In the genomic region with DNA sequence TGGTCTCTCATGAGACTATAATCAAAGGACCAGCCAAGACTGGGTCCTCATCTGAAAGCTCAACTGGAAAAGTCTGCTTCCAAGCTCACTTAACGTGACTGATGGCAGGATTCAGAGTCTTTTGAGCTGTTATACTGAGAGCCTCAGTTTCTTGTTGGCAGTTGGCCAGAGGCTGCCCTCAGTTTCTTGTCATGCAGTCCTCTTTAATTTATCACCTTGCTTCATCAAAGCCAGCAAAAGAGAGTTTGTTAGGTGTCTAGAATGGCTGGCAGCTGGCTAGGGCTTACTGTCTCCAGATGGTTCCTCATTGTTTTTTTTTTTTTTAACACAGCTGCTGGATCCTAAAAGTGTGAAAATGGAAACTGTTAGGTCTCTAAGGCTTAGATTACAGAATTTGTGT, we compare ENCODE assay signal across 1 cellular context.
TF ChIP-seq lines count a peak whose summit lies in the region.

No MANE protein-coding gene starts in this region.

TF ChIP-seq in HepG2, 621 proteins besides CTCF, POLR2A, EP300 and RAD21 (continued from another document):
- TF ChIP-seq ZBTB40 (IDR thresholded peaks at IDR 0.05) (no peak), ZBTB40 (CRISPR knock-in tag; IDR thresholded peaks at IDR 0.05) (no peak), ATF6 (CRISPR knock-in tag; conservative IDR thresholded peaks at IDR 0.05) (no peak), POLR2G (IDR thresholded peaks at IDR 0.05; ENCODE audit: low read depth, low read length) (no peak), ZNF281 (CRISPR knock-in tag; IDR thresholded peaks at IDR 0.05; ENCODE audit: borderline replicate concordance) (no peak), HOXA7 (CRISPR knock-in tag; IDR thresholded peaks at IDR 0.05) (no peak), ZNF496 (CRISPR knock-in tag; IDR thresholded peaks at IDR 0.05; ENCODE audit: insufficient replicate concordance) (no peak)
- TF ChIP-seq, protein P1, sequence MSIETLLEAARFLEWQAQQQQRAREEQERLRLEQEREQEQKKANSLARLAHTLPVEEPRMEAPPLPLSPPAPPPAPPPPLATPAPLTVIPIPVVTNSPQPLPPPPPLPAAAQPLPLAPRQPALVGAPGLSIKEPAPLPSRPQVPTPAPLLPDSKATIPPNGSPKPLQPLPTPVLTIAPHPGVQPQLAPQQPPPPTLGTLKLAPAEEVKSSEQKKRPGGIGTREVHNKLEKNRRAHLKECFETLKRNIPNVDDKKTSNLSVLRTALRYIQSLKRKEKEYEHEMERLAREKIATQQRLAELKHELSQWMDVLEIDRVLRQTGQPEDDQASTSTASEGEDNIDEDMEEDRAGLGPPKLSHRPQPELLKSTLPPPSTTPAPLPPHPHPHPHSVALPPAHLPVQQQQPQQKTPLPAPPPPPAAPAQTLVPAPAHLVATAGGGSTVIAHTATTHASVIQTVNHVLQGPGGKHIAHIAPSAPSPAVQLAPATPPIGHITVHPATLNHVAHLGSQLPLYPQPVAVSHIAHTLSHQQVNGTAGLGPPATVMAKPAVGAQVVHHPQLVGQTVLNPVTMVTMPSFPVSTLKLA (IDR thresholded peaks at IDR 0.05) = no peak
